26 cellular contexts compared by ENCODE assay signal in genomic region chrX:16638533-16638932, GRCh38. TPM values are rescaled to one million over a fixed set of nuclear protein-coding genes. Genes with fewer than 3 reads are reported as not detected.
"Had no signal": no experiment of that assay in that cellular context is flagged by ENCODE, and none has a peak within 500 bp of the region (broad histone marks: within the 10 kb centered on the region; RNA-seq: fewer than 3 reads in every experiment).

No MANE protein-coding gene starts in this region.

- ATAC-seq: left colon; left ventricle myocardium superior; natural killer cell treated with Interleukin-12 subunit alpha and Interleukin-12 subunit beta and Interleukin-15 and Interleukin-18, amount 100 ng/mL, for 72 hours; sciatic nerve; stimulated activated naive B cell treated with anti-CD40 and anti-IgM and Interleukin-4, amounts not matched to agents 10 μg/mL and 1 μg/mL and 100 μg/mL, for 72 hours; stimulated activated naive CD8-positive, alpha-beta T cell treated with anti-CD3 and anti-CD28 coated beads, Interleukin-15, amount 100 ng/mL, for 72 hours; upper lobe of right lung had no signal

- DNase-seq: esophagus squamous epithelium; foreskin melanocyte; head of caudate nucleus; left colon; left ventricle myocardium superior; mesenchymal stem cell; midbrain; stimulated activated CD4-positive, alpha-beta T cell treated with anti-CD3 and anti-CD28 coated beads, Interleukin-2, amount 100 ng/mL, for 24 hours; stimulated activated CD4-positive, alpha-beta T cell treated with anti-CD3 and anti-CD28 coated beads, Interleukin-4, amount 100 ng/mL, for 4 hours; stimulated activated naive B cell treated with anti-CD40 and anti-IgM and Interleukin-4, amounts not matched to agents 10 μg/mL and 1 μg/mL and 100 μg/mL, for 72 hours; stimulated activated naive CD8-positive, alpha-beta T cell treated with anti-CD3 and anti-CD28 coated beads, Interleukin-15, amount 100 ng/mL, for 72 hours; testis; upper lobe of right lung had no signal

- H3K27ac ChIP-seq: esophagus squamous epithelium, hepatocyte, neutrophil, skin epidermis, testis, tibial nerve, upper lobe of right lung, vagina had no signal

- H3K27me3 Mint-ChIP-seq: stimulated activated naive B cell treated with anti-CD40 and anti-IgM and Interleukin-4, amounts not matched to agents 10 μg/mL and 1 μg/mL and 100 μg/mL, for 72 hours; stimulated activated naive CD8-positive, alpha-beta T cell treated with anti-CD3 and anti-CD28 coated beads, Interleukin-15, amount 100 ng/mL, for 72 hours had no signal

- H3K4me3 ChIP-seq: esophagus squamous epithelium, hepatocyte, lung, skin epidermis, testis, tibial nerve, upper lobe of right lung, vagina had no signal

- H3K4me1 ChIP-seq: esophagus squamous epithelium, testis, tibial nerve, upper lobe of right lung, vagina had no signal

- H3K9me3 Mint-ChIP-seq: natural killer cell treated with Interleukin-12 subunit alpha and Interleukin-12 subunit beta and Interleukin-15 and Interleukin-18, amount 100 ng/mL, for 72 hours; stimulated activated naive B cell treated with anti-CD40 and anti-IgM and Interleukin-4, amounts not matched to agents 10 μg/mL and 1 μg/mL and 100 μg/mL, for 72 hours; stimulated activated naive CD8-positive, alpha-beta T cell treated with anti-CD3 and anti-CD28 coated beads, Interleukin-15, amount 100 ng/mL, for 72 hours had no signal

- H3K36me3 ChIP-seq: neutrophil, upper lobe of right lung, vagina had no signal

- H3K4me1 Mint-ChIP-seq: stimulated activated naive B cell treated with anti-CD40 and anti-IgM and Interleukin-4, amounts not matched to agents 10 μg/mL and 1 μg/mL and 100 μg/mL, for 72 hours; stimulated activated naive CD8-positive, alpha-beta T cell treated with anti-CD3 and anti-CD28 coated beads, Interleukin-15, amount 100 ng/mL, for 72 hours had no signal

- H3K9me3 ChIP-seq: esophagus squamous epithelium, neutrophil, testis, tibial nerve, upper lobe of right lung, vagina had no signal

- H3K36me3 Mint-ChIP-seq: natural killer cell treated with Interleukin-12 subunit alpha and Interleukin-12 subunit beta and Interleukin-15 and Interleukin-18, amount 100 ng/mL, for 72 hours had no signal

- H3K27me3 ChIP-seq: esophagus squamous epithelium, hepatocyte, neutrophil, testis, upper lobe of right lung, vagina had no signal

- H3K4me3 Mint-ChIP-seq: natural killer cell treated with Interleukin-12 subunit alpha and Interleukin-12 subunit beta and Interleukin-15 and Interleukin-18, amount 100 ng/mL, for 72 hours; stimulated activated naive B cell treated with anti-CD40 and anti-IgM and Interleukin-4, amounts not matched to agents 10 μg/mL and 1 μg/mL and 100 μg/mL, for 72 hours; stimulated activated naive CD8-positive, alpha-beta T cell treated with anti-CD3 and anti-CD28 coated beads, Interleukin-15, amount 100 ng/mL, for 72 hours had no signal

- H3K27ac Mint-ChIP-seq: natural killer cell treated with Interleukin-12 subunit alpha and Interleukin-12 subunit beta and Interleukin-15 and Interleukin-18, amount 100 ng/mL, for 72 hours; stimulated activated naive B cell treated with anti-CD40 and anti-IgM and Interleukin-4, amounts not matched to agents 10 μg/mL and 1 μg/mL and 100 μg/mL, for 72 hours; stimulated activated naive CD8-positive, alpha-beta T cell treated with anti-CD3 and anti-CD28 coated beads, Interleukin-15, amount 100 ng/mL, for 72 hours had no signal

RNA-seq across cellular contexts. Expression of gene S100G, which starts 11.4 kb away (rescaled TPM):
- total RNA-seq: epithelial cell of proximal tubule; esophagus squamous epithelium; kidney epithelial cell; left colon; left ventricle myocardium superior; lung; natural killer cell treated with Interleukin-12 subunit alpha and Interleukin-12 subunit beta and Interleukin-15 and Interleukin-18, amount 100 ng/mL, for 72 hours; osteoblast; pulmonary artery endothelial cell; sciatic nerve; subcutaneous adipose tissue; testis; tibial nerve; upper lobe of right lung; vagina had no signal
- polyA plus RNA-seq: lung had no signal
